8 cellular contexts compared by ENCODE assay signal in genomic region chr15:90232941-90233700, GRCh38. TPM values are rescaled to one million over a fixed set of nuclear protein-coding genes. Genes with fewer than 3 reads are reported as not detected.
A peak's percentile ranks its signal among the peaks of the same experiment; 100 is the strongest.
DNase-seq lines count a peak whose midpoint lies in the region; ATAC-seq and TF ChIP-seq lines count a peak whose summit lies in the region.

No MANE protein-coding gene starts in this region.

- TF ChIP-seq EP300 in SK-N-SH (IDR thresholded peaks at IDR 0.05; ENCODE audit: borderline replicate concordance in 1 of 2, low read depth in 1 of 2, low read length in 1 of 2) = no peak

- peak overlapping the region; percentile 89 for H3K9ac ChIP-seq in SK-N-SH
- H3K9ac ChIP-seq in skeletal muscle satellite cell (ENCODE audit: low read depth, low read length) = peak overlapping the region; percentile 95

- no peaks in the 10 kb centered on the region for H4K20me1 ChIP-seq in SK-N-SH (ENCODE audit: insufficient read depth)

- H3K4me1 ChIP-seq in SK-N-SH (ENCODE audit: control insufficient read depth in 1 of 2, insufficient read depth in 2 of 2, low read depth in 1 of 2, low read length in 1 of 2) (peaks cover 5 to 9% of the 10 kb centered on the region in 2 experiments; a peak in 2 of 4 replicates), skeletal muscle satellite cell (ENCODE audit: control insufficient read depth, insufficient read depth, low read length) (peaks cover 8% of the 10 kb centered on the region)

- WGBS in SK-N-SH (ENCODE audit: low lambda C conversion rate) = 11% methylated on average over 16 of the region's 30 CpGs
- 2 to 5% (median 4%) methylated on average over 28 to 30 of the region's 30 CpGs for WGBS in adipose tissue, 3 donors

- peak overlapping the region; percentile 77 for H3K4me2 ChIP-seq in SK-N-SH
- H3K4me2 ChIP-seq in skeletal muscle satellite cell (ENCODE audit: low read length) = peak overlapping the region; percentile 89

- no peaks in the 10 kb centered on the region for H3K27me3 ChIP-seq in SK-N-SH (ENCODE audit: insufficient read depth)
- no peaks in the 10 kb centered on the region for H3K27me3 ChIP-seq in skeletal muscle satellite cell (ENCODE audit: control insufficient read depth, insufficient read depth, low read length)

- H3K36me3 ChIP-seq in SK-N-SH (replicated peaks in 1 of 2; ENCODE audit: control insufficient read depth in 1 of 2, insufficient read depth in 2 of 2, low read length in 1 of 2) (peaks cover 6 to 31% of the 10 kb centered on the region in 2 experiments), skeletal muscle satellite cell (ENCODE audit: insufficient read depth, low read length) (peaks cover 31% of the 10 kb centered on the region)

- POLR2A ChIA-PET in SK-N-SH (lab: Yijun Ruan, JAX) = interaction anchor here (1.0 to 2.5 kb wide), 6 partner anchors 16 to 131 kb away, joined by 3 to 10 read pairs (median 6); partner anchors contain the start of genes IDH2 and TTLL13

- H3K9me3 ChIP-seq in SK-N-SH (no peaks in the 10 kb centered on the region), skeletal muscle satellite cell (replicated peaks; ENCODE audit: low read length) (no peaks in the 10 kb centered on the region)

- H3K79me2 ChIP-seq in SK-N-SH (ENCODE audit: insufficient read depth) = peaks cover 26% of the 10 kb centered on the region

- H3K4me3 ChIP-seq in SK-N-SH (ENCODE audit: low read depth in 2 of 2, low read length in 1 of 2) (peak overlapping the region; percentile 71 to 74), skeletal muscle satellite cell (ENCODE audit: low read length) (peak overlapping the region; percentile 93)

- H3K27ac ChIP-seq in SK-N-SH (ENCODE audit: low read depth in 2 of 2, low read length in 1 of 2) (peak overlapping the region; percentile 40 to 92), adipose tissue (ENCODE audit: low read depth, low read length) (peak overlapping the region; percentile 30)

- peak overlapping the region; percentile 69; the same call in 1 of the 2 replicates for H2AFZ ChIP-seq in SK-N-SH (ENCODE audit: low read depth)

- peak; percentile 52 for TF ChIP-seq CTCF in SK-N-SH (IDR thresholded peaks at IDR 0.05)

- H3F3A ChIP-seq in SK-N-SH (replicated peaks; ENCODE audit: insufficient read depth) = no peaks in the 10 kb centered on the region

- ATAC-seq in GM19324 (IDR thresholded peaks at IDR 0.05; ENCODE audit: low FRiP score, unreplicated experiment) = peak; percentile 30
- ATAC-seq in HG03439 (IDR thresholded peaks at IDR 0.05; ENCODE audit: unreplicated experiment) = peak; percentile 36

- no peaks in the 10 kb centered on the region for H3K9me2 ChIP-seq in SK-N-SH

- TF ChIP-seq RAD21 in SK-N-SH (IDR thresholded peaks at IDR 0.05; ENCODE audit: low read length) = peak; percentile 57

- CTCF ChIA-PET in SK-N-SH (lab: Yijun Ruan, JAX) = interaction anchor here (0.8 to 5.4 kb wide), 22 partner anchors 12 to 249 kb away, joined by 3 to 35 read pairs (median 4); partner anchors contain the start of gene TTLL13

- DNase-seq in CD1c-positive myeloid dendritic cell (ENCODE audit: extremely low spot score) (peak; percentile 79), SK-N-SH (peak; percentile 73), hepatic stellate cell (ENCODE audit: low spot score) (peak; percentile 63), COR-L47 (lab: John Stamatoyannopoulos, UW) (no peak)

TF ChIP-seq in SK-N-SH, 30 proteins besides CTCF, POLR2A, EP300 and RAD21:
- no peak for TF ChIP-seq MXI1 (IDR thresholded peaks at IDR 0.05; ENCODE audit: low read depth, low read length)
- peak; percentile 35; the same call in 1 of the 2 replicates for TF ChIP-seq SMC3 (IDR thresholded peaks at IDR 0.05; ENCODE audit: low read depth, low read length)
- TF ChIP-seq SIN3A (IDR thresholded peaks at IDR 0.05; ENCODE audit: borderline replicate concordance, low read depth, low read length) = 0 out of 2 replicates have a peak, but pooled peaks have one; percentile 73

RNA-seq across cellular contexts. Expression of gene CIB1, which starts 0.6 kb away (rescaled TPM):
- polyA plus RNA-seq in SK-N-SH (2012; rRNA removed) = 74.7 and 87.9 TPM in 2 replicates
- polyA plus RNA-seq in SK-N-SH (2012; cell fraction: cytosol; rRNA removed) = 52.7 and 60.3 TPM in 2 replicates
- polyA plus RNA-seq in SK-N-SH (2012; cell fraction: nucleus; rRNA removed) = 63.1 and 96.6 TPM in 2 replicates
- polyA plus RNA-seq in adipose tissue = 100 to 1,000 TPM; 105 to 188 (median 112) TPM
- 22.8 and 39.1 TPM in 2 replicates for total RNA-seq in skeletal muscle satellite cell (2012; rRNA removed)

RNA-seq across cellular contexts. Expression of gene GDPGP1, which starts 0.9 kb away (rescaled TPM):
- polyA plus RNA-seq in SK-N-SH (2012; rRNA removed) = 2.2 and 2.4 TPM in 2 replicates
- polyA plus RNA-seq in SK-N-SH (2012; cell fraction: cytosol; rRNA removed) = 0.93 and 2.1 TPM in 2 replicates
- polyA plus RNA-seq in SK-N-SH (2012; cell fraction: nucleus; rRNA removed) = 4.0 and 5.3 TPM in 2 replicates
- polyA plus RNA-seq in adipose tissue = 1 to 10 TPM; 2.6 to 3.7 (median 2.8) TPM
- 4.1 and 4.4 TPM in 2 replicates for total RNA-seq in skeletal muscle satellite cell (2012; rRNA removed)

RNA-seq across cellular contexts. Expression of gene TTLL13, which starts 16.2 kb away (rescaled TPM):
- polyA plus RNA-seq in SK-N-SH (2012; rRNA removed) (0.03 and 0.06 TPM in 2 replicates), adipose tissue (under 1 TPM in 1 of 3 donors, not detected in 2; 0.08 TPM)
- polyA plus RNA-seq in SK-N-SH (2012; cell fraction: cytosol; rRNA removed) = 0.01 TPM in 1 of 2 replicates, not detected in the other
- 0.38 and 1.1 TPM in 2 replicates for polyA plus RNA-seq in SK-N-SH (2012; cell fraction: nucleus; rRNA removed)
- not detected in 2 replicates for total RNA-seq in skeletal muscle satellite cell (2012; rRNA removed)

RNA-seq across cellular contexts. Expression of gene SEMA4B, which starts 32.0 kb away (rescaled TPM):
- polyA plus RNA-seq in SK-N-SH (2012; rRNA removed) (15.2 and 38.9 TPM in 2 replicates), adipose tissue (10 to 100 TPM in 2 of 3 donors, 1 to 10 TPM in 1; 4.7 to 39.1 (median 23.3) TPM)
- 16.4 and 18.3 TPM in 2 replicates for polyA plus RNA-seq in SK-N-SH (2012; cell fraction: cytosol; rRNA removed)
- 48.9 and 49.5 TPM in 2 replicates for polyA plus RNA-seq in SK-N-SH (2012; cell fraction: nucleus; rRNA removed)
- total RNA-seq in skeletal muscle satellite cell (2012; rRNA removed) = 10.9 and 15.2 TPM in 2 replicates

RNA-seq across cellular contexts. Expression of gene NGRN, which starts 32.4 kb away (rescaled TPM):
- 48.2 and 66.5 TPM in 2 replicates for polyA plus RNA-seq in SK-N-SH (2012; rRNA removed)
- 64.3 and 64.8 TPM in 2 replicates for polyA plus RNA-seq in SK-N-SH (2012; cell fraction: cytosol; rRNA removed)
- polyA plus RNA-seq in SK-N-SH (2012; cell fraction: nucleus; rRNA removed) = 26.8 and 34.3 TPM in 2 replicates
- polyA plus RNA-seq in adipose tissue = 10 to 100 TPM; 25.0 to 91.9 (median 64.1) TPM
- total RNA-seq in skeletal muscle satellite cell (2012; rRNA removed) = 42.6 and 52.4 TPM in 2 replicates
